ENCODE assay signal across 16 cellular contexts in the genomic region with DNA sequence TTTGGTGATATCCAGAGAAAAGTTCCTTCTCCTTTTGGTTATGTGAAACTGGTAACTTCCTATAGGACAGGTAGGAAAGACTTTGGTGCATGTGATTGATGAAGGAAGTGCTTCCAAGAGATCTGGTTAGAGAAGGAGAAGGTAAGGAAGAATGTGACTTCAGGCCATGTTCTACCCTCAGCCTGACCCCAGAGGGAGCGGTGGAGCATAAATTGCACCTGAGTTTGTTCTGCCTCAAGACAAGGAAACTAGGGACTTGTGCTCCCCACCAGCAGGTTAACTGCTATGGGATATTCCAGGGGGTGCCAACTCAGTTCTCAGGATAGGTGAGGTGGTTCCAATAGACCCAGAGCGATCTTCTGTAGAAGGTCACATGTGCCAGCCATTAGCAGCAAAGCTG.
"Had no signal": no experiment of that assay in that cellular context is flagged by ENCODE, and none has a peak within 500 bp of the region (broad histone marks: within the 10 kb centered on the region; RNA-seq: fewer than 3 reads in every experiment).

No MANE protein-coding gene starts in this region.

- H2AFZ ChIP-seq: hepatocyte had no signal

- H3K79me2 ChIP-seq: hepatocyte had no signal

- H3K27ac ChIP-seq: colonic mucosa, hepatocyte, right atrium auricular region had no signal

- H3K4me1 ChIP-seq: colonic mucosa, right atrium auricular region had no signal

- H3K27me3 ChIP-seq: colonic mucosa, hepatocyte, right atrium auricular region had no signal

- H3K9me3 ChIP-seq: colonic mucosa, mucosa of descending colon, right atrium auricular region had no signal

- DNase-seq: colonic mucosa; dermis blood vessel endothelial cell; erythroblast; foreskin melanocyte; head of caudate nucleus; mammary epithelial cell; mucosa of descending colon; naive thymus-derived CD8-positive, alpha-beta T cell; small intestine; stimulated activated CD4-positive, alpha-beta T cell treated with anti-CD3 and anti-CD28 coated beads, Interleukin-12 subunit alpha, Interleukin-12 subunit beta, amount 100 ng/mL, for 4 hours; stimulated activated naive CD4-positive, alpha-beta T cell treated with Interleukin-2 at 50 U/mL for 16 hours; trophoblast cell had no signal

- H3K4me3 ChIP-seq: colonic mucosa, hepatocyte, mucosa of descending colon, right atrium auricular region had no signal

- FAIRE-seq: endothelial cell of umbilical vein, islet of Langerhans, small intestine had no signal

- H3K36me3 ChIP-seq: colonic mucosa, right atrium auricular region had no signal

- H3K4me2 ChIP-seq: hepatocyte had no signal
